8 cellular contexts compared by ENCODE assay signal in genomic region chr10:7956508-7956907, GRCh38.
DNase-seq lines count a peak whose midpoint lies in the region; ATAC-seq, FAIRE-seq and TF ChIP-seq lines count a peak whose summit lies in the region.

No MANE protein-coding gene starts in this region.

- ATAC-seq in GM18508 (IDR thresholded peaks at IDR 0.05; ENCODE audit: insufficient read depth, unreplicated experiment) (peak; percentile 94), HG02763 (IDR thresholded peaks at IDR 0.05; ENCODE audit: unreplicated experiment) (peak; percentile 91), GM19455 (IDR thresholded peaks at IDR 0.05; ENCODE audit: unreplicated experiment) (no peak)

- H3K9ac ChIP-seq in OCI-LY3 (ENCODE audit: low read length): no peak overlapping the region

- no peak for TF ChIP-seq CTCF in OCI-LY3 (IDR thresholded peaks at IDR 0.05; ENCODE audit: low read depth, low read length)

- H4K20me1 ChIP-seq in OCI-LY3 (ENCODE audit: insufficient read depth, low read length): no peaks in the 10 kb centered on the region

- peak overlapping the region; percentile 63 for H3K4me2 ChIP-seq in OCI-LY3 (ENCODE audit: low read length)

- no peaks in the 10 kb centered on the region for H3K27me3 ChIP-seq in OCI-LY3 (ENCODE audit: low read depth, low read length)
- H3K27me3 ChIP-seq in small intestine (ENCODE audit: control insufficient read depth in 2 of 2, insufficient read depth in 2 of 2, low read length in 2 of 2): no peaks in the 10 kb centered on the region

- no peaks in the 10 kb centered on the region for H3K36me3 ChIP-seq in OCI-LY3 (replicated peaks; ENCODE audit: low read depth, low read length)
- no peaks in the 10 kb centered on the region for H3K36me3 ChIP-seq in small intestine (ENCODE audit: control insufficient read depth in 2 of 2, insufficient read depth in 2 of 2, low read length in 2 of 2)

- H3K79me2 ChIP-seq in OCI-LY3 (ENCODE audit: low read length): no peaks in the 10 kb centered on the region

- FAIRE-seq in small intestine (lab: Jason Lieb, UNC): no peak

- no peak overlapping the region for H3K4me3 ChIP-seq in OCI-LY3 (ENCODE audit: low read length)
- no peak overlapping the region for H3K4me3 ChIP-seq in small intestine (ENCODE audit: low read depth in 1 of 2, low read length in 2 of 2)

- H3K4me1 ChIP-seq in OCI-LY3 (ENCODE audit: low read length) (peaks cover 15% of the 10 kb centered on the region), small intestine (ENCODE audit: control insufficient read depth in 2 of 2, insufficient read depth in 1 of 2, low read depth in 1 of 2, low read length in 1 of 2) (no peaks in the 10 kb centered on the region)

- H3K27ac ChIP-seq in OCI-LY3 (ENCODE audit: low read length): peak overlapping the region; percentile 58
- H3K27ac ChIP-seq in small intestine (ENCODE audit: low read depth in 1 of 2, low read length in 1 of 2): no peak overlapping the region

- H2AFZ ChIP-seq in OCI-LY3 (ENCODE audit: low read depth, low read length): no peak overlapping the region

- peak; percentile 55 for DNase-seq in hepatic stellate cell (ENCODE audit: low spot score)
- DNase-seq in activated effector memory CD4-positive, alpha-beta T cell treated with anti-CD3 and anti-CD28 coated beads, Interleukin-2, amount 50 U/mL, for 16 hours: no peak
- DNase-seq in small intestine: no peak
- no peak for DNase-seq in NCI-H1694 treated with DMSO at 0.1 percent for 48 hours (lab: John Stamatoyannopoulos, UW)

- no peaks in the 10 kb centered on the region for H3K9me3 ChIP-seq in OCI-LY3 (ENCODE audit: insufficient read depth, low read length)
- no peaks in the 10 kb centered on the region for H3K9me3 ChIP-seq in small intestine (ENCODE audit: control insufficient read depth, low read depth)
